ENCODE assay signal across 7 cellular contexts in genomic region chr20:42352096-42352495, GRCh38.
"Had no signal": no experiment of that assay in that cellular context is flagged by ENCODE, and none has a peak within 500 bp of the region (broad histone marks: within the 10 kb centered on the region; RNA-seq: fewer than 3 reads in every experiment).

No MANE protein-coding gene starts in this region.

- H3K9ac ChIP-seq: GM23248 had no signal

- H3K27ac ChIP-seq: GM23248, HL-60 had no signal

- H3K4me3 ChIP-seq: GM23248, K562 had no signal

- DNase-seq: GM23248, GOT3, H7, HCEC 1CT, IMR-90 had no signal
